Comparison of ENCODE assay signal across 24 cellular contexts in genomic region chr7:98409843-98410242, GRCh38. TPM values are rescaled to one million over a fixed set of nuclear protein-coding genes. Genes with fewer than 3 reads are reported as not detected.
DNase-seq lines count a peak whose midpoint lies in the region; ATAC-seq, FAIRE-seq and TF ChIP-seq lines count a peak whose summit lies in the region.
"Had no signal": no experiment of that assay in that cellular context is flagged by ENCODE, and none has a peak within 500 bp of the region (broad histone marks: within the 10 kb centered on the region; RNA-seq: fewer than 3 reads in every experiment).

No MANE protein-coding gene starts in this region.

- H3K27me3 ChIP-seq in colonic mucosa (no peaks in the 10 kb centered on the region), small intestine (ENCODE audit: control insufficient read depth in 2 of 2, insufficient read depth in 2 of 2, low read length in 2 of 2) (no peaks in the 10 kb centered on the region)
- H3K27me3 ChIP-seq: BLaER1, MG63 had no signal

- H3K4me1 ChIP-seq in HEK293 (ENCODE audit: control insufficient read depth, insufficient read depth, low read length) = no peaks in the 10 kb centered on the region
- H3K4me1 ChIP-seq in colonic mucosa = no peaks in the 10 kb centered on the region
- no peaks in the 10 kb centered on the region for H3K4me1 ChIP-seq in small intestine (ENCODE audit: control insufficient read depth in 2 of 2, insufficient read depth in 1 of 2, low read depth in 1 of 2, low read length in 1 of 2)

- H3K9me3 ChIP-seq in HEK293 (ENCODE audit: control insufficient read depth, insufficient read depth, low read depth, low read length) = no peaks in the 10 kb centered on the region
- H3K9me3 ChIP-seq in colonic mucosa = no peaks in the 10 kb centered on the region
- no peaks in the 10 kb centered on the region for H3K9me3 ChIP-seq in small intestine (ENCODE audit: control insufficient read depth, low read depth)
- H3K9me3 ChIP-seq: BLaER1, MG63 had no signal

- H3K9ac ChIP-seq in colonic mucosa (ENCODE audit: low read depth in 2 of 2, low read length in 2 of 2) = no peak overlapping the region
- H3K9ac ChIP-seq: BLaER1 had no signal

- no peak for ATAC-seq in GM21528 (IDR thresholded peaks at IDR 0.05; ENCODE audit: low FRiP score, unreplicated experiment)
- ATAC-seq: Right ventricle myocardium inferior had no signal

- H3K27ac ChIP-seq in HEK293 (ENCODE audit: extremely low read depth, low read depth, low read length) (no peak overlapping the region), colonic mucosa (peak overlapping the region; percentile 50), small intestine (ENCODE audit: low read depth in 1 of 2, low read length in 1 of 2) (no peak overlapping the region)
- H3K27ac ChIP-seq: BLaER1, SK-N-MC had no signal

- no peak for FAIRE-seq in small intestine (lab: Jason Lieb, UNC)
- FAIRE-seq: GM19239, H1 had no signal

- DNase-seq in NCI-H2029 (lab: John Stamatoyannopoulos, UW) (peak; percentile 16), colonic mucosa (no peak), small intestine (peak; percentile 55), AG20443 (ENCODE audit: low spot score) (no peak)
- DNase-seq in central memory CD4-positive, alpha-beta T cell = no peak
- DNase-seq: CD4-positive, alpha-beta memory T cell; EL; GF-D8; Karpas-422; MG63; NCI-H1048; NCI-H1417 treated with DMSO at 0.1 percent for 48 hours; NCI-H187 treated with DMSO at 0.1 percent for 48 hours; NCI-H226; NCI-H524; NCI-H774; SW 1271 had no signal

- intact Hi-C loops in colonic mucosa (cut with DNase I) = no loop called here

- no peaks in the 10 kb centered on the region for H3K36me3 ChIP-seq in HEK293 (ENCODE audit: control insufficient read depth in 2 of 2, insufficient read depth in 1 of 2, low read length in 2 of 2)
- H3K36me3 ChIP-seq in colonic mucosa = no peaks in the 10 kb centered on the region
- H3K36me3 ChIP-seq in small intestine (ENCODE audit: control insufficient read depth in 2 of 2, insufficient read depth in 2 of 2, low read length in 2 of 2) = no peaks in the 10 kb centered on the region
- H3K36me3 ChIP-seq: BLaER1, MG63 had no signal

- CTCF ChIA-PET in HEK293 (lab: Yijun Ruan, JAX) = interaction anchor here (0.6 to 2.4 kb wide), 6 partner anchors 8 to 431 kb away, joined by 3 to 8 read pairs (median 4); partner anchors contain the start of gene BAIAP2L1

- POLR2A ChIA-PET in HEK293 (lab: Yijun Ruan, JAX) = no interaction called here

- H3K4me3 ChIP-seq in HEK293 (ENCODE audit: low read depth, low read length) (no peak overlapping the region), colonic mucosa (no peak overlapping the region), small intestine (ENCODE audit: low read depth in 1 of 2, low read length in 2 of 2) (no peak overlapping the region)
- H3K4me3 ChIP-seq: BLaER1, MG63, SK-N-MC had no signal

- WGBS in small intestine, 3 donors = 22 to 48% (median 28%) methylated on average over 3 of the region's 3 CpGs

- TF ChIP-seq CTCF in HEK293 (tag by site-specific recombination; IDR thresholded peaks at IDR 0.05) (no peak), colonic mucosa (IDR thresholded peaks at IDR 0.05) (no peak)

TF ChIP-seq in HEK293, 187 proteins besides CTCF, POLR2A, EP300 and RAD21:
- TF ChIP-seq, protein P1, sequence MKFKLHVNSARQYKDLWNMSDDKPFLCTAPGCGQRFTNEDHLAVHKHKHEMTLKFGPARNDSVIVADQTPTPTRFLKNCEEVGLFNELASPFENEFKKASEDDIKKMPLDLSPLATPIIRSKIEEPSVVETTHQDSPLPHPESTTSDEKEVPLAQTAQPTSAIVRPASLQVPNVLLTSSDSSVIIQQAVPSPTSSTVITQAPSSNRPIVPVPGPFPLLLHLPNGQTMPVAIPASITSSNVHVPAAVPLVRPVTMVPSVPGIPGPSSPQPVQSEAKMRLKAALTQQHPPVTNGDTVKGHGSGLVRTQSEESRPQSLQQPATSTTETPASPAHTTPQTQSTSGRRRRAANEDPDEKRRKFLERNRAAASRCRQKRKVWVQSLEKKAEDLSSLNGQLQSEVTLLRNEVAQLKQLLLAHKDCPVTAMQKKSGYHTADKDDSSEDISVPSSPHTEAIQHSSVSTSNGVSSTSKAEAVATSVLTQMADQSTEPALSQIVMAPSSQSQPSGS (tag by site-specific recombination; IDR thresholded peaks at IDR 0.05; ENCODE audit: low read depth) = peak; percentile 64; the same call in 1 of the 2 replicates
- TF ChIP-seq ZNF585B (tag by site-specific recombination; IDR thresholded peaks at IDR 0.05) (no peak), ZFP41 (tag by site-specific recombination; IDR thresholded peaks at IDR 0.05; ENCODE audit: borderline replicate concordance) (no peak), ZNF112 (tag by site-specific recombination; IDR thresholded peaks at IDR 0.05) (no peak)
TF ChIP-seq in HEK293: peak in this region for 1.

RNA-seq across cellular contexts. Expression of gene BAIAP2L1, which starts 9.0 kb away (rescaled TPM):
- 10 to 100 TPM; 63.9 to 66.2 TPM for total RNA-seq in colonic mucosa
- 10 to 100 TPM; 23.8 to 51.4 (median 40.5) TPM for polyA plus RNA-seq in small intestine

Comparison
In these comparisons a context has a peak if more than half of its experiments do, and no peak if none do; other contexts are left out.
1. DNase-seq: peak in NCI-H2029 (single experiment) and small intestine (single experiment); none in colonic mucosa (single experiment), AG20443 (single experiment) and central memory CD4-positive, alpha-beta T cell (single experiment).